In the genomic region with DNA sequence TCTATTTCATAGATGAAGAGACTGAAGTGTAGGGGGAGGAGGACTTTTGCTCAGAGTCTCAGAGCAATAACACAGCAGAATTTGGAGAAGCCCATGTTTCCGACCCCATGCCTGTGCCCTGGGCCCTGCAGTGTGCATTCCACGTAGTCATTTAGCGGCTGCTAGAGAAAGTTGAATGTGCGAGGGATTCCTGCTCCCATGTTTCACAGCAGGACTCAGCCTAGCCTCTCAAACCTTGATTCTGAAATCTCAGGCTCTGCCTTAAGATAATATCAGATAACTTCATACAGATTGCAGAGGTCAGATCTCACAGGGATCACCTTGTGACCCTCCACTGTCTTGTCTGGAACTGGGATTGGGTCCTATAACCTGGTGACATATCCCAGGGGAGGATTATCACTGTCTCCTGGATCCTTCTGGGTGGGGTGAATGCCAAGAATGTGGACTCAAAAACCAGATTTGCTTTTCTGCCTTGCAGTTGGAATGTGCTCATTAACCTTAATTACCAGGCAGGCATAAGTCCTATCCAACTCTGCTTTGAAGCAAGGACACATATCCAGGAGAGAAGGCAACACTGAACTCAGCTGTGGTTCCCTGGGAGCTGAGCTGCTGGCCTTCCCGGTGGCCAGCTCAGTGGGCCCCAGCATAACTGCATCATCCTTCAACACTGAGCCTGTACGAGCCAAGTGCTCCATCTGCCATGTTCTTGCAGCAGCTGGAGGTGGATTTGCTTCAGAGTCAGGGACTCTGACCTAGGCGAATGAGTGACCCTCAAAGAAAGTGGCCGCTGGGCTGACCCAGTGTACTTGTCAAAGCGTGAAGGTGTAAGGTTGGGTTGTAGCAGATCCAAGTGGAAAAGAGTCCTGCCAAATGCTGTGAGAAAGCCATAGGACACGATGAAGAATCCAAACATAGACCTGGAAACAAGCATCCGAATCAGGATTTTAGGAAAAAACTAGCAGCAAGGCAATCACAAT, we compare ENCODE assay signal across 18 cellular contexts. TPM values are rescaled to one million over a fixed set of nuclear protein-coding genes. Genes with fewer than 3 reads are reported as not detected.
A peak's percentile ranks its signal among the peaks of the same experiment; 100 is the strongest.
DNase-seq lines count a peak whose midpoint lies in the region; ATAC-seq and TF ChIP-seq lines count a peak whose summit lies in the region.
"Had no signal": no experiment of that assay in that cellular context is flagged by ENCODE, and none has a peak within 500 bp of the region (broad histone marks: within the 10 kb centered on the region; RNA-seq: fewer than 3 reads in every experiment).

No MANE protein-coding gene starts in this region.

- TF ChIP-seq CTCF in left ventricle myocardium inferior (IDR thresholded peaks at IDR 0.05; ENCODE audit: borderline replicate concordance) = no peak
- TF ChIP-seq CTCF in coronary artery (IDR thresholded peaks at IDR 0.05) = no peak
- no peak for TF ChIP-seq CTCF in right lobe of liver (IDR thresholded peaks at IDR 0.05)
- TF ChIP-seq CTCF in retinal pigment epithelial cell (conservative IDR thresholded peaks at IDR 0.05; ENCODE audit: low read depth, low read length) = no peak
- TF ChIP-seq CTCF in prostate gland (IDR thresholded peaks at IDR 0.05) = no peak

- intact Hi-C loops in Right ventricle myocardium inferior (cut with DNase I) = no loop called here
- intact Hi-C loops in left ventricle myocardium inferior (cut with micrococcal nuclease) = no loop called here
- intact Hi-C loops in right lobe of liver (cut with DNase I) = no loop called here
- intact Hi-C loops in prostate gland (cut with DNase I) = no loop called here

- H3K9me3 ChIP-seq in left ventricle myocardium inferior (replicated peaks) = peaks cover 12% of the 10 kb centered on the region
- no peaks in the 10 kb centered on the region for H3K9me3 ChIP-seq in right lobe of liver
- no peaks in the 10 kb centered on the region for H3K9me3 ChIP-seq in prostate gland

- no peak for TF ChIP-seq POLR2A in right lobe of liver (IDR thresholded peaks at IDR 0.05)
- TF ChIP-seq POLR2A in prostate gland (IDR thresholded peaks at IDR 0.05) = no peak

- H3K36me3 ChIP-seq in left ventricle myocardium inferior (no peaks in the 10 kb centered on the region), right lobe of liver (no peaks in the 10 kb centered on the region), prostate gland (no peaks in the 10 kb centered on the region)

- no peak for DNase-seq in Right ventricle myocardium inferior (ENCODE audit: missing footprints)
- no peak for DNase-seq in left ventricle myocardium inferior
- DNase-seq in coronary artery (ENCODE audit: low spot score) = peak; percentile 46
- peak in 1 of 3 donors; percentile 69 for DNase-seq in right lobe of liver
- peak; percentile 20 for DNase-seq in retinal pigment epithelial cell (ENCODE audit: low read depth)
- no peak for DNase-seq in prostate gland (ENCODE audit: low spot score)
- DNase-seq: CD4-positive, alpha-beta memory T cell; DND-41; GF-D8; HFFc6; NCI-H1048; NCI-H146; NCI-H510A treated with DMSO at 0.1 percent for 48 hours had no signal

- H3K4me1 ChIP-seq in left ventricle myocardium inferior = peaks cover 32% of the 10 kb centered on the region
- H3K4me1 ChIP-seq in right lobe of liver = peaks cover 0 to 71% (median 28%) of the 10 kb centered on the region in 4 donors
- H3K4me1 ChIP-seq in prostate gland (replicated peaks) = no peaks in the 10 kb centered on the region

- H3K4me3 ChIP-seq in left ventricle myocardium inferior (no peak overlapping the region), coronary artery (no peak overlapping the region), right lobe of liver (no peak overlapping the region), retinal pigment epithelial cell (ENCODE audit: low read length) (no peak overlapping the region), prostate gland (no peak overlapping the region)

- no peak overlapping the region for H3K27ac ChIP-seq in left ventricle myocardium inferior (replicated peaks)
- no peak overlapping the region for H3K27ac ChIP-seq in coronary artery
- H3K27ac ChIP-seq in right lobe of liver = peak overlapping the region in 2 of 3 donors; percentile 16 to 72
- no peak overlapping the region for H3K27ac ChIP-seq in prostate gland
- H3K27ac ChIP-seq: KMS-11 had no signal

- ATAC-seq in Right ventricle myocardium inferior = peak; percentile 42
- ATAC-seq in right lobe of liver = peak in 3 of 4 donors; percentile 4 to 31 (median 26)
- no peak for ATAC-seq in GM19023 (IDR thresholded peaks at IDR 0.05; ENCODE audit: unreplicated experiment)
- no peak for ATAC-seq in HG03280 (IDR thresholded peaks at IDR 0.05; ENCODE audit: unreplicated experiment)

- WGBS in right lobe of liver (ENCODE audit: insufficient coverage, low coverage, low lambda C conversion rate, missing lambda C conversion rate) = 47% methylated on average over 10 of the region's 11 CpGs
- 85% methylated on average over 11 of the region's 11 CpGs for WGBS in prostate gland

- H3K27me3 ChIP-seq in left ventricle myocardium inferior (ENCODE audit: low read depth) (peaks cover 8% of the 10 kb centered on the region), right lobe of liver (no peaks in the 10 kb centered on the region), prostate gland (replicated peaks; ENCODE audit: insufficient read depth) (no peaks in the 10 kb centered on the region)

RNA-seq across cellular contexts. Expression of a gene that starts 43.0 kb away (rescaled TPM):
- total RNA-seq in Right ventricle myocardium inferior (1.7 TPM), left ventricle myocardium inferior (2.1 TPM), right lobe of liver (10 to 100 TPM in 1 of 6 experiments, 1 to 10 TPM in 5; 2.7 to 10.1 (median 4.5) TPM), prostate gland (under 1 TPM in 1 of 2 donors, not detected in 1; 0.96 TPM)
- total RNA-seq: A172; CD4-positive, alpha-beta memory T cell; HFFc6; M059J had no signal

RNA-seq across cellular contexts. Expression of a gene that starts 56.2 kb away (rescaled TPM):
- total RNA-seq in Right ventricle myocardium inferior (25.5 TPM), left ventricle myocardium inferior (18.0 TPM), right lobe of liver (100 to 1,000 TPM; 164 to 250 (median 219) TPM), prostate gland (10 to 100 TPM; 26.7 to 51.4 TPM)

Comparison
In these comparisons a context has a peak if more than half of its experiments do, and no peak if none do; other contexts are left out.
1. ATAC-seq: peak in Right ventricle myocardium inferior (single experiment) and right lobe of liver (3 of 4); none in GM19023 (single experiment) and HG03280 (single experiment).
2. DNase-seq: peak in coronary artery (single experiment) and retinal pigment epithelial cell (single experiment); none in Right ventricle myocardium inferior (single experiment), left ventricle myocardium inferior (single experiment) and prostate gland (single experiment).
3. H3K27ac ChIP-seq: peak in right lobe of liver (2 of 3); none in left ventricle myocardium inferior (single experiment), coronary artery (0 of 2) and prostate gland (0 of 2).